In the genomic region with DNA sequence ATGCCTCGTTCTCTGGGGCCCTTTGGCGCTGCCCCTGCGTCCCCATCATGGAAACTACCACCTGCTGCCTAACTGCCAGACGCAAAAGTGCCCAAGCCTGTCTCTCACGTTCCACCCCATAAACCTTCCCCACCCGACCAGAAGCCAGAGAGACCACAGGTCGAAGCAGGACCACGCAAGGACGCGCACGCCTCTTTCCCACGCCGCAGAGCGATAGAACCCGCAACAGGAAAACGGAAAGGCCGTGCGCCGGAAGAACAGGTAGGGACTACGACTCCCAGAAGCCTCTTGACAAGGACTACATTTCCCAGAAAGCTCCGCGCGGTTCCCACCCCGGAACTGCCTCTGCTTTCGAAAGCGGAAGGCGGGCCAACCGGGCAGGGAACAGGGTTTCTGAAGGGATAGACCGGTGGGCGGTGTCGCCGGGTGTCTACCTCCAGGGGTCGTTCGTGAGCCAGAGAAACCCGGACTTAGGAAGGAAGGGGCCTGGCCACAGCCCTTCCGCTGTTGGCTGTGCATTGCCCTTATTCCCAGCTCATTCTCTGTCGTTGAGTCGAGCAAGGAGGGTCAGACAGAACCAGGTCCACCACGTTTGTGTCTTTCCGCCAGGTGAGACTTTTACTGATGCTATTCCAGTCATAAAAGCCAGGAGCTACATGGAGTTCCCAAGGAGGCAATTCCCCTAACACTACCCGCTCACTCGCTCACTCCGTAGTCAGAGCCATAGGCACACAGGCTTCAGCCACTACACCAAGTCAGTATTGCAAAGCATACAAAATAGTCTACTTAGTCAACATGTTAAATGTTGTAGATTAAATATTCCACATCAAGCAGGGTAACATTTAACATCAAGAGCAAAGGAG, we compare ENCODE assay signal across 1 cellular context.
TF ChIP-seq lines count a peak whose summit lies in the region.

No MANE protein-coding gene starts in this region.

TF ChIP-seq in A549, 52 proteins besides CTCF, POLR2A, EP300 and RAD21 (continued from another document):
- TF ChIP-seq ZFP36 (IDR thresholded peaks at IDR 0.05; ENCODE audit: borderline replicate concordance, partially characterized antibody), result no peak
- no peak for TF ChIP-seq KDM1A (IDR thresholded peaks at IDR 0.05; ENCODE audit: low read depth)
- no peak for TF ChIP-seq EHMT2 (IDR thresholded peaks at IDR 0.05; ENCODE audit: low read depth)
- no peak; the same call in 1 of the 2 replicates for TF ChIP-seq MYC (IDR thresholded peaks at IDR 0.05; ENCODE audit: borderline replicate concordance, low read length)
- peak; percentile 90 for TF ChIP-seq MAX (IDR thresholded peaks at IDR 0.05)
- no peak for TF ChIP-seq POLR2AphosphoS2 (conservative IDR thresholded peaks at IDR 0.05; ENCODE audit: low read length)
- no peak for TF ChIP-seq CHD2 (IDR thresholded peaks at IDR 0.05; ENCODE audit: low read length, partially characterized antibody)
- no peak for TF ChIP-seq NR3C1 (IDR thresholded peaks at IDR 0.05)
- TF ChIP-seq HOXA7 (CRISPR knock-in tag; IDR thresholded peaks at IDR 0.05), result no peak
- TF ChIP-seq RNF2 (IDR thresholded peaks at IDR 0.05; ENCODE audit: borderline replicate concordance, low read depth), result no peak
- TF ChIP-seq MAFK (IDR thresholded peaks at IDR 0.05; ENCODE audit: partially characterized antibody), result no peak
- TF ChIP-seq NFE2L2 (conservative IDR thresholded peaks at IDR 0.05; ENCODE audit: low read length), result no peak
- no peak for TF ChIP-seq CBX8 (IDR thresholded peaks at IDR 0.05)
- no peak for TF ChIP-seq ZNF302 (CRISPR knock-in tag; IDR thresholded peaks at IDR 0.05)
- TF ChIP-seq CBX2 (IDR thresholded peaks at IDR 0.05; ENCODE audit: borderline replicate concordance, low read depth), result no peak
- TF ChIP-seq, protein P1, sequence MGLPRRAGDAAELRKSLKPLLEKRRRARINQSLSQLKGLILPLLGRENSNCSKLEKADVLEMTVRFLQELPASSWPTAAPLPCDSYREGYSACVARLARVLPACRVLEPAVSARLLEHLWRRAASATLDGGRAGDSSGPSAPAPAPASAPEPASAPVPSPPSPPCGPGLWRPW (IDR thresholded peaks at IDR 0.05), result no peak
- TF ChIP-seq NPAS2 (CRISPR knock-in tag; IDR thresholded peaks at IDR 0.05; ENCODE audit: borderline replicate concordance), result no peak
- TF ChIP-seq BHLHE40 (IDR thresholded peaks at IDR 0.05; ENCODE audit: low read depth, low read length), result no peak
- TF ChIP-seq MAZ (IDR thresholded peaks at IDR 0.05; ENCODE audit: borderline replicate concordance, low read depth, low read length), result no peak
- TF ChIP-seq HOXB5 (CRISPR knock-in tag; IDR thresholded peaks at IDR 0.05), result 0 out of 2 replicates have a peak, but pooled peaks have one; percentile 16
- TF ChIP-seq ZC3H11A (IDR thresholded peaks at IDR 0.05), result no peak
- 0 out of 2 replicates have a peak, but pooled peaks have one; percentile 2 for TF ChIP-seq ESRRA (IDR thresholded peaks at IDR 0.05; ENCODE audit: borderline replicate concordance, low read length)
- TF ChIP-seq FOSB (CRISPR knock-in tag; IDR thresholded peaks at IDR 0.05), result no peak
- no peak for TF ChIP-seq CHD4 (IDR thresholded peaks at IDR 0.05; ENCODE audit: borderline replicate concordance)
- TF ChIP-seq PHF8 (IDR thresholded peaks at IDR 0.05; ENCODE audit: borderline replicate concordance, low read depth), result peak; percentile 81; the same call in 1 of the 2 replicates
- no peak for TF ChIP-seq HOXB13 (CRISPR knock-in tag; IDR thresholded peaks at IDR 0.05; ENCODE audit: low read depth)
- TF ChIP-seq, protein P2, sequence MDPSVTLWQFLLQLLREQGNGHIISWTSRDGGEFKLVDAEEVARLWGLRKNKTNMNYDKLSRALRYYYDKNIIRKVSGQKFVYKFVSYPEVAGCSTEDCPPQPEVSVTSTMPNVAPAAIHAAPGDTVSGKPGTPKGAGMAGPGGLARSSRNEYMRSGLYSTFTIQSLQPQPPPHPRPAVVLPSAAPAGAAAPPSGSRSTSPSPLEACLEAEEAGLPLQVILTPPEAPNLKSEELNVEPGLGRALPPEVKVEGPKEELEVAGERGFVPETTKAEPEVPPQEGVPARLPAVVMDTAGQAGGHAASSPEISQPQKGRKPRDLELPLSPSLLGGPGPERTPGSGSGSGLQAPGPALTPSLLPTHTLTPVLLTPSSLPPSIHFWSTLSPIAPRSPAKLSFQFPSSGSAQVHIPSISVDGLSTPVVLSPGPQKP (IDR thresholded peaks at IDR 0.05; ENCODE audit: low read depth, low read length), result no peak
- TF ChIP-seq HDAC2 (IDR thresholded peaks at IDR 0.05), result no peak
- TF ChIP-seq ATOH8 (CRISPR knock-in tag; IDR thresholded peaks at IDR 0.05; ENCODE audit: low read depth), result no peak
- no peak for TF ChIP-seq TP53 (CRISPR knock-in tag; IDR thresholded peaks at IDR 0.05)
- TF ChIP-seq PBX3 (IDR thresholded peaks at IDR 0.05), result no peak
- no peak for TF ChIP-seq JUNB (IDR thresholded peaks at IDR 0.05)
- TF ChIP-seq, protein P3, sequence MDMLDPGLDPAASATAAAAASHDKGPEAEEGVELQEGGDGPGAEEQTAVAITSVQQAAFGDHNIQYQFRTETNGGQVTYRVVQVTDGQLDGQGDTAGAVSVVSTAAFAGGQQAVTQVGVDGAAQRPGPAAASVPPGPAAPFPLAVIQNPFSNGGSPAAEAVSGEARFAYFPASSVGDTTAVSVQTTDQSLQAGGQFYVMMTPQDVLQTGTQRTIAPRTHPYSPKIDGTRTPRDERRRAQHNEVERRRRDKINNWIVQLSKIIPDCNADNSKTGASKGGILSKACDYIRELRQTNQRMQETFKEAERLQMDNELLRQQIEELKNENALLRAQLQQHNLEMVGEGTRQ (IDR thresholded peaks at IDR 0.05), result no peak
- TF ChIP-seq EHF (CRISPR knock-in tag; IDR thresholded peaks at IDR 0.05), result peak; percentile 48; the same call in 1 of the 2 replicates
- peak; percentile 99 for TF ChIP-seq SMC3 (IDR thresholded peaks at IDR 0.05)
- no peak for TF ChIP-seq KDM5A (IDR thresholded peaks at IDR 0.05)
- no peak for TF ChIP-seq RARB (CRISPR knock-in tag; IDR thresholded peaks at IDR 0.05)
- TF ChIP-seq GATA3 (IDR thresholded peaks at IDR 0.05; ENCODE audit: borderline replicate concordance), result no peak
